8 cellular contexts compared by ENCODE assay signal in the genomic region with DNA sequence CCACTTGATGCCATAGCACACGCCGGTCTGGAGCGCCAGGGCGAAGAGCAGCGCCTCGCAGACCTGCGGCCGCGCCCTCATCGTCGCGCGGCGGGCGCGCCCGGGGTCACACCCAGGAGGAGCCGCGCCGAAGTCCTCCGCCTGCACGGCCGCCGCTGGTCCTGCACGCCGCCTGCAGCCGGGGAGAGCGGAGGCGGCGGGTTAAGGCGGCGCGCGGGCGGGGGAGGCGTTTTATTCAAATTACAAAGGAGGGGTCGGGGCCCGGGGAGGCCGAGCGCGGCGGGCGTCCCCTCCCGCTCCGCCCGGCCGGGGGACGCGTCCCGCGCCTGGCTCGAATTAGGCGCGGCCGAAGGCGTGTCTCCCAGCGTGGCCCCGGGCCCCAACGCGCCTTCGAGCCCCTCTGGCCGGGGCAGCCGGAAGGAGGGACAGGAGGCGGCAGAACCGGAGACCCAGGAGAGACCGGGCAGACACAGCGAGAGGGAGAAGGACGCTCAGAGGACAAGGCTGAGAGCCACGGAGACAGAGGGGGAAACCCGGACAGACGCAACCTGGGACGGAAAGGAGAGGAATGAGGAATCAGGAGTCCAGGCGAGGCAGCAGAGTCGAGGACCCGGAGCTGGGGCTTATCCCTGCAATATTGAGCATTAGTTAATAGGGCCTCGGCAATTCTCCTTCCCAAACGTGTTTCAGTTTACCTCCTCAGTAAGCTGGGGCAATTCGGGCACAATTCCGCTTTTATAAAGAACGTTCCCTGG.
DNase-seq lines count a peak whose midpoint lies in the region; ATAC-seq and TF ChIP-seq lines count a peak whose summit lies in the region.

A gene (minus strand): TSS at position 176 of the 755 bp plus-strand sequence. CDS start 95 bp downstream, at position 81.

- no peak for TF ChIP-seq POLR2A in NB4 (IDR thresholded peaks at IDR 0.05; ENCODE audit: extremely low read depth, insufficient read length)

- H3K27ac Mint-ChIP-seq in nephron progenitor cell: no peak within 1 kb of the TSS

- H3K9me3 Mint-ChIP-seq in nephron progenitor cell: no peaks in the 10 kb centered on the region

- H3K4me1 Mint-ChIP-seq in nephron progenitor cell: peaks cover 19% of the 10 kb centered on the region

- H3K4me3 ChIP-seq in GM08714 (ENCODE audit: low read length) (peak within 1 kb of the TSS; percentile 34; the same call in 1 of the 2 replicates), NB4 (ENCODE audit: low read depth, low read length) (peak within 1 kb of the TSS; percentile 27)

- peaks cover 97% of the 10 kb centered on the region for H3K27me3 Mint-ChIP-seq in nephron progenitor cell (ENCODE audit: low read depth, poor library complexity)

- no peaks in the 10 kb centered on the region for H3K36me3 Mint-ChIP-seq in nephron progenitor cell (ENCODE audit: low read depth)

- TF ChIP-seq CTCF in NB4 (IDR thresholded peaks at IDR 0.05; ENCODE audit: low read depth, low read length) (no peak), nephron progenitor cell (IDR thresholded peaks at IDR 0.05) (no peak)

- peak within 1 kb of the TSS; percentile 76 for H3K4me3 Mint-ChIP-seq in nephron progenitor cell

- DNase-seq in NB4 (ENCODE audit: low read depth) (peak; percentile 82), fibroblast of gingiva (ENCODE audit: low read depth) (peak; percentile 19), nephron progenitor cell (peak; percentile 90), GOT3 (lab: John Stamatoyannopoulos, UW) (no peak)
- DNase-seq in activated CD4-positive, alpha-beta T cell treated with anti-CD3 and anti-CD28 coated beads, Interleukin-2, amount 50 U/mL, for 1 hour: peak; percentile 30

- no peak for ATAC-seq in GM21526 (IDR thresholded peaks at IDR 0.05; ENCODE audit: low FRiP score, unreplicated experiment)
- no peak for ATAC-seq in GM18519 (IDR thresholded peaks at IDR 0.05; ENCODE audit: low FRiP score, unreplicated experiment)
